In the genomic region with DNA sequence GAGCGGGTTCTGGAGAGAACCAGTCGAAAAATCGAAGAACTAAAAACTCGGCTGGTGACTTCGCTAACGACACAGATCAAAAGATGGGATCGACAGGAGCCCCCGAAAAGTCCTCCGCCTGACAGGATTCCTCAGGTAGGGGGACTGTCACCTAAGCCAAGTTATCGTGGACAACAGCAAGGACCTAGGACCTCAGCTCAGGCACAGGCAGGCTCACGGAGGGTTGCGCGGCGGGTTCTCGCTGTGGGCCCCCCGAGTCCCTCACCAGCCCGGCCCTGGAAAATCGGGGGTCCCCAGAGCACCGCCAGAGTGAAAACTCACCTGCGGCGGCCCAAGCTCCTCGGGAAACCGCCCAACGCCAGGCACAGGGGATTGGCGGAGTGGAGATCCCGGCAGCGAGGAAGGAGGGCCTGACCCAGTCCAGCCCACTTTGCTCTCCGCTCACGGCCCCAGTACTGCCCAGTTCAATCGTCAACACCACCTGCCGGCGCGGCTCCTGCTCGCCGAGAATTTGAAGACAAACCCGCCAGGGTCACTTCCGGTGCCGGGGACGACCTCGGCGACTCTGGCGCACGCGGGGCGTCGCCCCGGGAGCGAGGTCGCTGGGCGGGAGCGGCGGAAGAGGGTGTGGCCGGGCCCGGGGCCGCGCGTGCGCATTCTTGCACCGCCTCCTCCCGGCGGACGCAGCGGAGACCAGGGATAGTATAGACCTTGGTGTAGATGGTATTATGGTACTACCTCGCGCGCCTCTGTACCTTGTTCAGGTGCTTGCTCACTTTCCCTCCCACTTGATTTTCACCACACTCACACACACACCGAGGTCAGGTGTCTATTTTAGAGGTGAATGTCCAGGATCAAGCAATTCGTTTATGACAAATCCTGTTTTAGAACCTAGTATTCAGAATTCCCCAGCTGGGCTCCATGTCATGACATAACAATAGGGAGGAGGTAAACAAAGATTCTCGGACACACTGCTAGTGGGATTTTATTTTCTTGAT, we compare ENCODE assay signal across 1 cellular context.
TF ChIP-seq lines count a peak whose summit lies in the region.

A gene (minus strand): TSS at position 567 of the 998 bp plus-strand sequence. CDS start 10,167 bp downstream, outside the sequence.

TF ChIP-seq in K562, 482 proteins besides CTCF, POLR2A, EP300 and RAD21 (continued from another document and continues in another):
- TF ChIP-seq, protein P1, sequence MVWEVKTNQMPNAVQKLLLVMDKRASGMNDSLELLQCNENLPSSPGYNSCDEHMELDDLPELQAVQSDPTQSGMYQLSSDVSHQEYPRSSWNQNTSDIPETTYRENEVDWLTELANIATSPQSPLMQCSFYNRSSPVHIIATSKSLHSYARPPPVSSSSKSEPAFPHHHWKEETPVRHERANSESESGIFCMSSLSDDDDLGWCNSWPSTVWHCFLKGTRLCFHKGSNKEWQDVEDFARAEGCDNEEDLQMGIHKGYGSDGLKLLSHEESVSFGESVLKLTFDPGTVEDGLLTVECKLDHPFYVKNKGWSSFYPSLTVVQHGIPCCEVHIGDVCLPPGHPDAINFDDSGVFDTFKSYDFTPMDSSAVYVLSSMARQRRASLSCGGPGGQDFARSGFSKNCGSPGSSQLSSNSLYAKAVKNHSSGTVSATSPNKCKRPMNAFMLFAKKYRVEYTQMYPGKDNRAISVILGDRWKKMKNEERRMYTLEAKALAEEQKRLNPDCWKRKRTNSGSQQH (CRISPR knock-in tag; IDR thresholded peaks at IDR 0.05) = 0 out of 2 replicates have a peak, but pooled peaks have one; percentile 53
- TF ChIP-seq ASH1L (IDR thresholded peaks at IDR 0.05; ENCODE audit: borderline replicate concordance, low read depth, partially characterized antibody) (no peak), U2AF2 (optimal IDR thresholded peaks at IDR 0.05; ENCODE audit: low read depth, low read length) (no peak), POLR2G (IDR thresholded peaks at IDR 0.05; ENCODE audit: low read depth, low read length) (peak; percentile 100), RBFOX2 (IDR thresholded peaks at IDR 0.05; ENCODE audit: low read depth, low read length) (peak; percentile 100), ZNF184 (CRISPR knock-in tag; IDR thresholded peaks at IDR 0.05) (no peak), CHD2 (IDR thresholded peaks at IDR 0.05; ENCODE audit: low read depth, low read length) (no peak), LCOR (CRISPR knock-in tag; IDR thresholded peaks at IDR 0.05) (peak; percentile 96), ZNF644 (tag; IDR thresholded peaks at IDR 0.05; ENCODE audit: low read depth) (no peak), ZNF232 (CRISPR knock-in tag; IDR thresholded peaks at IDR 0.05) (0 out of 2 replicates have a peak, but pooled peaks have one; percentile 85), ZNF75A (CRISPR knock-in tag; IDR thresholded peaks at IDR 0.05) (no peak), KLF6 (CRISPR knock-in tag; IDR thresholded peaks at IDR 0.05; ENCODE audit: borderline replicate concordance) (0 out of 2 replicates have a peak, but pooled peaks have one; percentile 60), NFATC3 (IDR thresholded peaks at IDR 0.05) (0 out of 2 replicates have a peak, but pooled peaks have one; percentile 43), NBN (IDR thresholded peaks at IDR 0.05; ENCODE audit: low read depth) (peak; percentile 70), SP1 (CRISPR knock-in tag; IDR thresholded peaks at IDR 0.05) (peak; percentile 97), ESRRB (CRISPR knock-in tag; IDR thresholded peaks at IDR 0.05; ENCODE audit: borderline replicate concordance) (no peak), SOX6 (IDR thresholded peaks at IDR 0.05) (peak; percentile 66; the same call in 1 of the 2 replicates), MYC (IDR thresholded peaks at IDR 0.05; ENCODE audit: low read depth, low read length) (peak; percentile 96), MYC (CRISPR knock-in tag; IDR thresholded peaks at IDR 0.05; ENCODE audit: borderline replicate concordance, low read depth) (peak; percentile 78; the same call in 1 of the 2 replicates), PRPF4 (IDR thresholded peaks at IDR 0.05; ENCODE audit: insufficient read depth, low read depth, low read length, poor library complexity, severe bottlenecking) (peak; percentile 83), HDAC8 (tag; IDR thresholded peaks at IDR 0.05) (no peak; the same call in 1 of the 2 replicates), GATAD2A (IDR thresholded peaks at IDR 0.05) (peak; percentile 67; the same call in 1 of the 2 replicates), ZNF175 (CRISPR knock-in tag; IDR thresholded peaks at IDR 0.05; ENCODE audit: low read depth) (no peak), TCF3 (CRISPR knock-in tag; IDR thresholded peaks at IDR 0.05) (peak; percentile 69), POLR2AphosphoS5 (IDR thresholded peaks at IDR 0.05; ENCODE audit: control insufficient read depth, insufficient read depth, low read depth, low read length) (peak; percentile 84), ZC3H4 (CRISPR knock-in tag; IDR thresholded peaks at IDR 0.05; ENCODE audit: borderline replicate concordance) (no peak; the same call in 1 of the 2 replicates), TOE1 (IDR thresholded peaks at IDR 0.05; ENCODE audit: borderline replicate concordance) (peak; percentile 43; the same call in 1 of the 2 replicates), TOE1 (CRISPR knock-in tag; IDR thresholded peaks at IDR 0.05; ENCODE audit: borderline replicate concordance, low read depth) (no peak), CREBBP (IDR thresholded peaks at IDR 0.05; ENCODE audit: low read depth, low read length) (no peak), IFI16 (CRISPR knock-in tag; IDR thresholded peaks at IDR 0.05) (no peak), DPF2 (IDR thresholded peaks at IDR 0.05) (no peak; the same call in 1 of the 2 replicates), SUPT5H (IDR thresholded peaks at IDR 0.05) (peak; percentile 90), KLF13 (tag; IDR thresholded peaks at IDR 0.05; ENCODE audit: borderline replicate concordance, low read depth) (peak; percentile 90), PPARD (CRISPR knock-in tag; IDR thresholded peaks at IDR 0.05) (no peak), ZEB2 (IDR thresholded peaks at IDR 0.05) (peak; percentile 73; the same call in 1 of the 2 replicates), STAT5B (CRISPR knock-in tag; IDR thresholded peaks at IDR 0.05) (no peak), MBD2 (IDR thresholded peaks at IDR 0.05; ENCODE audit: borderline replicate concordance, low read depth) (peak; percentile 68), ZNF707 (CRISPR knock-in tag; conservative IDR thresholded peaks at IDR 0.05) (no peak), KAT7 (CRISPR knock-in tag; IDR thresholded peaks at IDR 0.05; ENCODE audit: borderline replicate concordance) (peak; percentile 92), FOXJ2 (tag; IDR thresholded peaks at IDR 0.05) (peak; percentile 75), HDAC2 (IDR thresholded peaks at IDR 0.05) (peak; percentile 64; the same call in 1 of the 2 replicates), SMAD4 (CRISPR knock-in tag; conservative IDR thresholded peaks at IDR 0.05) (peak; percentile 88), RAD51 (IDR thresholded peaks at IDR 0.05; ENCODE audit: borderline replicate concordance, low read depth) (0 out of 2 replicates have a peak, but pooled peaks have one; percentile 3), CHCHD3 (CRISPR knock-in tag; IDR thresholded peaks at IDR 0.05) (no peak), NELFE (IDR thresholded peaks at IDR 0.05; ENCODE audit: insufficient read depth, insufficient read length) (no peak), HNRNPUL1 (IDR thresholded peaks at IDR 0.05; ENCODE audit: low read length) (no peak), PTRF (tag; IDR thresholded peaks at IDR 0.05) (no peak)
- TF ChIP-seq, protein P2, sequence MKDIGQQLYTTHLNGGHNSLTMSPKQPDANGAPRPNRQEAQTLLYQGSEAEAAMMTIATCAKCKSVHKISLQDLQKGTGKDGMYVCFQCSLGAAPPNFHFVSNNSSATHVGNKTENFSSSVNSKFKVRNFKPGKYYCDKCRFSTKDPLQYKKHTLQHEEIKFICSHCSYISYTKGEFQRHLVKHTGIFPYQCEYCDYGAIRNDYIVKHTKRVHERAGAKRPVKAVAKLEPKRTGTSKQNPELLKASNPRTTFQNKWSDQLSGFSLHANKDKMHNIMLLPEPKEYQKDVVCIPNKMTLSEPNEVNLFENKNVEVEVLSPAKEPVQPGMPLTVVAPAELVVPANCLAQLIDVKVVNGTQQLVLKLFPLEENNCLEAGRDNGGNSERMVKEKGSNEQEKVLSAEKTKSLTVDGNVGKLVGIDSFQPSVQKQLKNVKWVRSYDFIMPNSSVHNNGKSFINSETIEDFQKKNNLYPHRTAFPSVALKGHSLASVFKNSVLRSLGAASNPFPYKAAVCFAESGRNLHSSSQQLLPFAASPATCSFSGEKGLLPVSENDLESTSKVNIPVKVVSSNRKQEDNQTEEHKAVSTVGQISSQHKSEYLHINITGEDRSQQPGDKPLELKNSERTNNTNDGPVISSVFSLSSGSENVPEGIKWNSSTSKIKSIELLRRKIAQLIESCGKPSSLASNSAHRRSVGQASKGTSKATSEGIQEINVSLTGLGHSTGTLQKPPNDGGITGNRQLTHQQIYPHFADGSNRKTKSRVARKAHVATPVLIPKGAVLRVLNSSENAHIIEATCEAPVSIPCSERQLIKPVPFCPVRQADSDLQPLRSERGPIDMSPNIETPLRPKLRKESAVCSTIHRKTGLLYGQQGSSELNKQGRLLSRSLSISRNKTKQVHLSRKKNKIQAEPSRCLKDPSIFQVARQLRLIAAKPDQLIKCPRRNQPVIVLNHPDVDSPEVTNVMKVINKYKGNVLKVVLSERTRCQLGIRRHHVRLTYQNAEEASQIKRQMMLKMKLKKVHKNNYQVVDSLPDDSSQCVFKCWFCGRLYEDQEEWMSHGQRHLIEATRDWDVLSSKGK (CRISPR knock-in tag; IDR thresholded peaks at IDR 0.05) = no peak
- TF ChIP-seq, protein P3, sequence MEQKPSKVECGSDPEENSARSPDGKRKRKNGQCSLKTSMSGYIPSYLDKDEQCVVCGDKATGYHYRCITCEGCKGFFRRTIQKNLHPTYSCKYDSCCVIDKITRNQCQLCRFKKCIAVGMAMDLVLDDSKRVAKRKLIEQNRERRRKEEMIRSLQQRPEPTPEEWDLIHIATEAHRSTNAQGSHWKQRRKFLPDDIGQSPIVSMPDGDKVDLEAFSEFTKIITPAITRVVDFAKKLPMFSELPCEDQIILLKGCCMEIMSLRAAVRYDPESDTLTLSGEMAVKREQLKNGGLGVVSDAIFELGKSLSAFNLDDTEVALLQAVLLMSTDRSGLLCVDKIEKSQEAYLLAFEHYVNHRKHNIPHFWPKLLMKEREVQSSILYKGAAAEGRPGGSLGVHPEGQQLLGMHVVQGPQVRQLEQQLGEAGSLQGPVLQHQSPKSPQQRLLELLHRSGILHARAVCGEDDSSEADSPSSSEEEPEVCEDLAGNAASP (IDR thresholded peaks at IDR 0.05) = no peak
- TF ChIP-seq, protein P4, sequence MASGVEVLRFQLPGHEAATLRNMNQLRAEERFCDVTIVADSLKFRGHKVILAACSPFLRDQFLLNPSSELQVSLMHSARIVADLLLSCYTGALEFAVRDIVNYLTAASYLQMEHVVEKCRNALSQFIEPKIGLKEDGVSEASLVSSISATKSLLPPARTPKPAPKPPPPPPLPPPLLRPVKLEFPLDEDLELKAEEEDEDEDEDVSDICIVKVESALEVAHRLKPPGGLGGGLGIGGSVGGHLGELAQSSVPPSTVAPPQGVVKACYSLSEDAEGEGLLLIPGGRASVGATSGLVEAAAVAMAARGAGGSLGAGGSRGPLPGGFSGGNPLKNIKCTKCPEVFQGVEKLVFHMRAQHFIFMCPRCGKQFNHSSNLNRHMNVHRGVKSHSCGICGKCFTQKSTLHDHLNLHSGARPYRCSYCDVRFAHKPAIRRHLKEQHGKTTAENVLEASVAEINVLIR (CRISPR knock-in tag; IDR thresholded peaks at IDR 0.05) = 0 out of 2 replicates have a peak, but pooled peaks have one; percentile 42
- TF ChIP-seq, protein P5, sequence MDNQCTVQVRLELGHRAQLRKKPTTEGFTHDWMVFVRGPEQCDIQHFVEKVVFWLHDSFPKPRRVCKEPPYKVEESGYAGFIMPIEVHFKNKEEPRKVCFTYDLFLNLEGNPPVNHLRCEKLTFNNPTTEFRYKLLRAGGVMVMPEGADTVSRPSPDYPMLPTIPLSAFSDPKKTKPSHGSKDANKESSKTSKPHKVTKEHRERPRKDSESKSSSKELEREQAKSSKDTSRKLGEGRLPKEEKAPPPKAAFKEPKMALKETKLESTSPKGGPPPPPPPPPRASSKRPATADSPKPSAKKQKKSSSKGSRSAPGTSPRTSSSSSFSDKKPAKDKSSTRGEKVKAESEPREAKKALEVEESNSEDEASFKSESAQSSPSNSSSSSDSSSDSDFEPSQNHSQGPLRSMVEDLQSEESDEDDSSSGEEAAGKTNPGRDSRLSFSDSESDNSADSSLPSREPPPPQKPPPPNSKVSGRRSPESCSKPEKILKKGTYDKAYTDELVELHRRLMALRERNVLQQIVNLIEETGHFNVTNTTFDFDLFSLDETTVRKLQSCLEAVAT (IDR thresholded peaks at IDR 0.05) = peak in 1 of 2 experiments; percentile 85; a peak in 2 of 4 replicates
- TF ChIP-seq, protein P6, sequence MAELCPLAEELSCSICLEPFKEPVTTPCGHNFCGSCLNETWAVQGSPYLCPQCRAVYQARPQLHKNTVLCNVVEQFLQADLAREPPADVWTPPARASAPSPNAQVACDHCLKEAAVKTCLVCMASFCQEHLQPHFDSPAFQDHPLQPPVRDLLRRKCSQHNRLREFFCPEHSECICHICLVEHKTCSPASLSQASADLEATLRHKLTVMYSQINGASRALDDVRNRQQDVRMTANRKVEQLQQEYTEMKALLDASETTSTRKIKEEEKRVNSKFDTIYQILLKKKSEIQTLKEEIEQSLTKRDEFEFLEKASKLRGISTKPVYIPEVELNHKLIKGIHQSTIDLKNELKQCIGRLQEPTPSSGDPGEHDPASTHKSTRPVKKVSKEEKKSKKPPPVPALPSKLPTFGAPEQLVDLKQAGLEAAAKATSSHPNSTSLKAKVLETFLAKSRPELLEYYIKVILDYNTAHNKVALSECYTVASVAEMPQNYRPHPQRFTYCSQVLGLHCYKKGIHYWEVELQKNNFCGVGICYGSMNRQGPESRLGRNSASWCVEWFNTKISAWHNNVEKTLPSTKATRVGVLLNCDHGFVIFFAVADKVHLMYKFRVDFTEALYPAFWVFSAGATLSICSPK (IDR thresholded peaks at IDR 0.05; ENCODE audit: borderline replicate concordance) = no peak
- TF ChIP-seq, protein P7, sequence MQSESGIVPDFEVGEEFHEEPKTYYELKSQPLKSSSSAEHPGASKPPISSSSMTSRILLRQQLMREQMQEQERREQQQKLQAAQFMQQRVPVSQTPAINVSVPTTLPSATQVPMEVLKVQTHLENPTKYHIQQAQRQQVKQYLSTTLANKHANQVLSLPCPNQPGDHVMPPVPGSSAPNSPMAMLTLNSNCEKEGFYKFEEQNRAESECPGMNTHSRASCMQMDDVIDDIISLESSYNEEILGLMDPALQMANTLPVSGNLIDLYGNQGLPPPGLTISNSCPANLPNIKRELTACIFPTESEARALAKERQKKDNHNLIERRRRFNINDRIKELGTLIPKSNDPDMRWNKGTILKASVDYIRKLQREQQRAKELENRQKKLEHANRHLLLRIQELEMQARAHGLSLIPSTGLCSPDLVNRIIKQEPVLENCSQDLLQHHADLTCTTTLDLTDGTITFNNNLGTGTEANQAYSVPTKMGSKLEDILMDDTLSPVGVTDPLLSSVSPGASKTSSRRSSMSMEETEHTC (IDR thresholded peaks at IDR 0.05) = peak; percentile 4; the same call in 1 of the 2 replicates
